14 cellular contexts compared by ENCODE assay signal in the genomic region with DNA sequence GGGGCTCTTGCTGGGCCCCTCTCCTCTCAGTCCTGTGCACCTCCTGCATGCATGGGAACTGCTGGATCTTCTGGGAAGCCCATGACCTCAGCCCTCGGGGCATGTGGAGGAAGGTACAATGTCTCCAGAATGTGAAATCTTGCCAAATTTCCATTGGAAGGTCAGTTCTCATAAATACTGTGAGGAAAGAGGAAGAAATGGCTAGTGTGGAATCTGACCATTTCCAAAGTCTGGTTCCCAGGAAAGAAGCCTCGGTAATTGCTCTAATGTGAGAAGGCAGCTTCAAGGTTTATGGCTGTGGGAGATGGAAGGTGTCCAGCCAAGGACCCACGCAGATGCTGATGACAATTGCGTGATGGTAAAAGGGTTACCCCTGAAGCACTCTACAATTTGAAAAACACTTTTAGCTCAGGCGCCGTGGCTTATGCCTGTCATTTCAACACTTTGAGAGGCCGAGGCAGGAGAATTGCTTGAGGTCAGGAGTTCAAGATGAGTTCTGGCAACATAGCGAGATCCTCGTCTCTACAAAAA. TPM values are rescaled to one million over a fixed set of nuclear protein-coding genes. Genes with fewer than 3 reads are reported as not detected.
A peak's percentile ranks its signal among the peaks of the same experiment; 100 is the strongest.
DNase-seq lines count a peak whose midpoint lies in the region; ATAC-seq lines count a peak whose summit lies in the region.
"Had no signal": no experiment of that assay in that cellular context is flagged by ENCODE, and none has a peak within 500 bp of the region (broad histone marks: within the 10 kb centered on the region; RNA-seq: fewer than 3 reads in every experiment).

No MANE protein-coding gene starts in this region.

- no peak overlapping the region for H3K4me3 ChIP-seq in esophagus (ENCODE audit: low read depth in 1 of 2, low read length in 2 of 2)
- no peak overlapping the region for H3K4me3 ChIP-seq in mesenchymal stem cell (ENCODE audit: insufficient read depth in 1 of 2, low read depth in 1 of 2, low read length in 2 of 2)
- no peak overlapping the region for H3K4me3 ChIP-seq in subcutaneous abdominal adipose tissue (ENCODE audit: low read depth in 1 of 5, low read length in 5 of 5)
- H3K4me3 ChIP-seq in neuronal stem cell (ENCODE audit: low read length in 2 of 2), result no peak overlapping the region
- H3K4me3 ChIP-seq: mucosa of descending colon had no signal

- H3K14ac ChIP-seq in mesenchymal stem cell (ENCODE audit: low read length in 2 of 2) (peak overlapping the region in 1 of 2 experiments; percentile 23), neuronal stem cell (ENCODE audit: low read length) (no peak overlapping the region)

- H3K18ac ChIP-seq in mesenchymal stem cell (ENCODE audit: low read depth in 1 of 2, low read length in 2 of 2) (peak overlapping the region; percentile 25 to 81), neuronal stem cell (ENCODE audit: low read length) (no peak overlapping the region)

- H3K27me3 ChIP-seq in esophagus (ENCODE audit: control insufficient read depth in 1 of 2, insufficient read depth in 2 of 2, low read length in 2 of 2) (no peaks in the 10 kb centered on the region), mesenchymal stem cell (ENCODE audit: control insufficient read depth in 1 of 2, insufficient read depth in 1 of 2, low read length in 2 of 2) (no peaks in the 10 kb centered on the region), subcutaneous abdominal adipose tissue (ENCODE audit: control insufficient read depth in 5 of 5, insufficient read depth in 4 of 5, low read length in 5 of 5) (peaks cover 0 to 4% (median 0%) of the 10 kb centered on the region in 5 donors), neuronal stem cell (ENCODE audit: control insufficient read depth in 3 of 3, insufficient read depth in 3 of 3, low read depth in 1 of 3, low read length in 3 of 3) (no peaks in the 10 kb centered on the region)

- H2AFZ ChIP-seq in mesenchymal stem cell (ENCODE audit: low read depth, low read length) (no peak overlapping the region), neuronal stem cell (ENCODE audit: low read length) (no peak overlapping the region)

- H3K4me2 ChIP-seq in mesenchymal stem cell (ENCODE audit: low read length, poor library complexity, severe bottlenecking) (no peak overlapping the region), neuronal stem cell (ENCODE audit: insufficient read depth, low read length, poor library complexity, severe bottlenecking) (no peak overlapping the region)

- no peaks in the 10 kb centered on the region for H3K36me3 ChIP-seq in esophagus (ENCODE audit: control insufficient read depth in 2 of 2, insufficient read depth in 2 of 2, low read length in 1 of 2)
- no peaks in the 10 kb centered on the region for H3K36me3 ChIP-seq in mesenchymal stem cell (ENCODE audit: control insufficient read depth in 1 of 2, insufficient read depth in 2 of 2, low read depth in 1 of 2, low read length in 2 of 2)
- no peaks in the 10 kb centered on the region for H3K36me3 ChIP-seq in subcutaneous abdominal adipose tissue (ENCODE audit: control insufficient read depth in 5 of 5, insufficient read depth in 5 of 5, low read length in 5 of 5)
- no peaks in the 10 kb centered on the region for H3K36me3 ChIP-seq in neuronal stem cell (replicated peaks in 1 of 2; ENCODE audit: control insufficient read depth in 2 of 2, insufficient read depth in 2 of 2, low read length in 2 of 2)

- H2BK15ac ChIP-seq in mesenchymal stem cell (ENCODE audit: low read depth, poor library complexity, severe bottlenecking) (peak overlapping the region; percentile 4), neuronal stem cell (ENCODE audit: low read length) (no peak overlapping the region)

- H3K4ac ChIP-seq in mesenchymal stem cell (ENCODE audit: low read depth in 1 of 2, low read length in 2 of 2), result peak overlapping the region; percentile 42 to 69
- H3K4ac ChIP-seq in neuronal stem cell (ENCODE audit: low read length), result no peak overlapping the region

- H2BK12ac ChIP-seq in mesenchymal stem cell (ENCODE audit: low read length in 2 of 2) (peak overlapping the region; percentile 87 to 91), neuronal stem cell (ENCODE audit: low read length) (no peak overlapping the region)

- H3K23ac ChIP-seq in mesenchymal stem cell (ENCODE audit: low read length in 2 of 2) (no peak overlapping the region), neuronal stem cell (ENCODE audit: low read depth, low read length, poor library complexity) (no peak overlapping the region)

- peak overlapping the region; percentile 57 to 82 for H3K27ac ChIP-seq in esophagus (ENCODE audit: low read depth in 2 of 2, low read length in 1 of 2)
- H3K27ac ChIP-seq in mesenchymal stem cell (ENCODE audit: low read length, poor library complexity, severe bottlenecking), result no peak overlapping the region
- H3K27ac ChIP-seq in subcutaneous abdominal adipose tissue (ENCODE audit: low read depth, low read length), result peak overlapping the region; percentile 84
- no peak overlapping the region for H3K27ac ChIP-seq in neuronal stem cell (replicated peaks; ENCODE audit: low read length)
- H3K27ac ChIP-seq: HL-60 had no signal

- 75% methylated on average over 9 of the region's 9 CpGs for WGBS in esophagus, 2 donors
- WGBS in mesenchymal stem cell, result 26% methylated on average over 9 of the region's 9 CpGs
- no CpG with 5 or more reads among the region's 9 CpGs for WGBS in neuronal stem cell (ENCODE audit: extremely low coverage in 2 of 2, insufficient read length in 2 of 2, insufficient replicate concordance in 1 of 2), 2 donors

- H2BK5ac ChIP-seq in mesenchymal stem cell (ENCODE audit: low read depth, low read length, poor library complexity, severe bottlenecking) (no peak overlapping the region), neuronal stem cell (ENCODE audit: low read length) (no peak overlapping the region)

- no peak for ATAC-seq in HG02885 (IDR thresholded peaks at IDR 0.05; ENCODE audit: poor library complexity, unreplicated experiment)
- ATAC-seq in HG02870 (IDR thresholded peaks at IDR 0.05; ENCODE audit: unreplicated experiment), result no peak

- H4K91ac ChIP-seq in mesenchymal stem cell (ENCODE audit: low read length) (peak overlapping the region; percentile 70), neuronal stem cell (ENCODE audit: low read depth, low read length, poor library complexity) (no peak overlapping the region)

- no peaks in the 10 kb centered on the region for H3K9me3 ChIP-seq in esophagus (ENCODE audit: control insufficient read depth in 2 of 2, insufficient read depth in 1 of 2, low read depth in 1 of 2, low read length in 1 of 2)
- H3K9me3 ChIP-seq in mesenchymal stem cell (ENCODE audit: control insufficient read depth, low read length), result no peaks in the 10 kb centered on the region
- no peaks in the 10 kb centered on the region for H3K9me3 ChIP-seq in subcutaneous abdominal adipose tissue (ENCODE audit: control insufficient read depth in 5 of 5, low read length in 5 of 5)
- H3K9me3 ChIP-seq in neuronal stem cell (replicated peaks in 1 of 2; ENCODE audit: control insufficient read depth in 2 of 2, insufficient read depth in 1 of 2, low read depth in 1 of 2, low read length in 2 of 2), result peaks cover 3 to 4% of the 10 kb centered on the region in 2 donors
- H3K9me3 ChIP-seq: mucosa of descending colon had no signal

- H2BK120ac ChIP-seq in mesenchymal stem cell (ENCODE audit: low read depth, low read length) (peak overlapping the region; percentile 90), neuronal stem cell (ENCODE audit: low read depth, low read length) (no peak overlapping the region)

- no peak overlapping the region for H2AK5ac ChIP-seq in mesenchymal stem cell (ENCODE audit: low read length, severe bottlenecking)
- no peak overlapping the region for H2AK5ac ChIP-seq in neuronal stem cell (ENCODE audit: low read depth, low read length)

- H4K8ac ChIP-seq in mesenchymal stem cell (ENCODE audit: low read length) (peak overlapping the region; percentile 28), neuronal stem cell (ENCODE audit: low read depth, low read length) (no peak overlapping the region)

- no peaks in the 10 kb centered on the region for H3K4me1 ChIP-seq in esophagus (ENCODE audit: control insufficient read depth in 2 of 2, insufficient read depth in 2 of 2, low read length in 1 of 2)
- peaks cover 13% of the 10 kb centered on the region for H3K4me1 ChIP-seq in mesenchymal stem cell (ENCODE audit: control insufficient read depth, insufficient read depth, low read depth, low read length)
- H3K4me1 ChIP-seq in subcutaneous abdominal adipose tissue (ENCODE audit: control insufficient read depth in 5 of 5, insufficient read depth in 5 of 5, low read length in 5 of 5), result peaks cover 7 to 61% (median 42%) of the 10 kb centered on the region in 5 donors
- peaks cover under 1 to 2% of the 10 kb centered on the region in 2 donors for H3K4me1 ChIP-seq in neuronal stem cell (ENCODE audit: control insufficient read depth in 2 of 2, insufficient read depth in 1 of 2, low read depth in 1 of 2, low read length in 2 of 2)

- H3K79me1 ChIP-seq in mesenchymal stem cell (replicated peaks; ENCODE audit: low read length, poor library complexity, severe bottlenecking) (no peaks in the 10 kb centered on the region), neuronal stem cell (ENCODE audit: low read depth, low read length) (no peaks in the 10 kb centered on the region)

- DNase-seq in HCEC 1CT (peak; percentile 35), mesenchymal stem cell (peak; percentile 95), CD1c-positive myeloid dendritic cell (ENCODE audit: extremely low spot score) (no peak), neuronal stem cell (ENCODE audit: low spot score) (no peak)
- DNase-seq: CD4-positive, alpha-beta T cell; effector memory CD4-positive, alpha-beta T cell; hippocampal formation; mucosa of descending colon; stimulated activated CD8-positive, alpha-beta memory T cell treated with anti-CD3 and anti-CD28 coated beads, Interleukin-4, amount 100 ng/mL, for 48 hours had no signal

- H3K9ac ChIP-seq in mesenchymal stem cell (ENCODE audit: low read length) (no peak overlapping the region), subcutaneous abdominal adipose tissue (ENCODE audit: low read length in 5 of 5) (peak overlapping the region in 3 of 5 donors; percentile 45 to 97 (median 64)), neuronal stem cell (ENCODE audit: low read depth, low read length, poor library complexity) (no peak overlapping the region)

RNA-seq across cellular contexts. Expression of a gene that starts 8.1 kb away (rescaled TPM):
- polyA plus RNA-seq in esophagus, result 1 to 10 TPM; 1.4 TPM
- 6.6 TPM for polyA plus RNA-seq in mesenchymal stem cell (2013, experiment 1 of 2)
- polyA plus RNA-seq in mesenchymal stem cell (2013, experiment 2 of 2), result 6.3 TPM
- not detected for polyA plus RNA-seq in neuronal stem cell (2013, experiment 1 of 2)
- polyA plus RNA-seq in neuronal stem cell (2013, experiment 2 of 2), result not detected

RNA-seq across cellular contexts. Expression of a gene that starts 29.3 kb away (rescaled TPM):
- 1 to 10 TPM; 2.7 to 5.7 TPM for polyA plus RNA-seq in esophagus
- polyA plus RNA-seq in mesenchymal stem cell (2013, experiment 1 of 2), result 13.0 TPM
- polyA plus RNA-seq in mesenchymal stem cell (2013, experiment 2 of 2), result 13.3 TPM
- polyA plus RNA-seq in neuronal stem cell (2013, experiment 1 of 2), result 16.0 TPM
- polyA plus RNA-seq in neuronal stem cell (2013, experiment 2 of 2), result 16.3 TPM

RNA-seq across cellular contexts. Expression of a gene that starts 41.8 kb away (rescaled TPM):
- polyA plus RNA-seq in esophagus, result 10 to 100 TPM; 18.5 to 78.7 TPM
- polyA plus RNA-seq in mesenchymal stem cell (2013, experiment 1 of 2), result 9.4 TPM
- polyA plus RNA-seq in mesenchymal stem cell (2013, experiment 2 of 2), result 9.1 TPM
- polyA plus RNA-seq in neuronal stem cell (2013, experiment 1 of 2), result 11.4 TPM
- 11.3 TPM for polyA plus RNA-seq in neuronal stem cell (2013, experiment 2 of 2)

Comparison
In these comparisons a context has a peak if more than half of its experiments do, and no peak if none do; other contexts are left out.
1. DNase-seq: peak in HCEC 1CT (single experiment) and mesenchymal stem cell (single experiment); none in CD1c-positive myeloid dendritic cell (single experiment) and neuronal stem cell (single experiment).
2. H3K27ac ChIP-seq: peak in esophagus (2 of 2) and subcutaneous abdominal adipose tissue (single experiment); none in mesenchymal stem cell (single experiment) and neuronal stem cell (single experiment).
3. H3K9ac ChIP-seq: peak in subcutaneous abdominal adipose tissue (3 of 5); none in mesenchymal stem cell (single experiment) and neuronal stem cell (single experiment).